12 cellular contexts compared by ENCODE assay signal in the genomic region with DNA sequence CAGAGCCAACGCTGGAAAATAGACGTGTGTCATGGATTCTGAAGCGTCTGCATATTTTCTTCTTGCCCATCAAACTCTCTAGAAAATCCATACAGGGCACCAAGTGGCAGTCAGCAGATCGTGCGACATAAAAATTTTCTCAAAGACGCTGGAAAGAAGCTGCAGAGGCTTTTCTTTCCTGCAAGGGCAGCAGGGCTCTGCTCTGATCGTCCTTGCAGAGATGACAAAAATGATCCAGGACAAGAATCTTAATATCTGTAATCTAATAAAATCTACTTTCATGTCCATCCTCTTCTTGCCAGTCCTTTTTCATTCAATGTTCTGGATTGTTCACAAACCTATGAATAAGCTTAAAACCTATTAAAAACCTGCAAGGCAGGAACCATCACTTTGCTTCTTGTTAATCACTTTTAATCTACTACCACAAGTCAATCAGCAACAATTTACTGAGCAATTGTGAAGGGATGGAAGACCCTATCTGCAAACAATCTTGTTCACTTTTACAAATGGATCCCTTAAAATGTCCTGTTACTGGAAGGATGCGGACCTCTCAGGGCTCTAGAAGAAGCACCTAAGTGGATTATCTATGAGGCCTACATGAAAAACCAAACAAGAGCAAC.
DNase-seq lines count a peak whose midpoint lies in the region; ATAC-seq and TF ChIP-seq lines count a peak whose summit lies in the region.
"Had no signal": no experiment of that assay in that cellular context is flagged by ENCODE, and none has a peak within 500 bp of the region (broad histone marks: within the 10 kb centered on the region; RNA-seq: fewer than 3 reads in every experiment).

No MANE protein-coding gene starts in this region.

- no peak overlapping the region for H3K27ac Mint-ChIP-seq in activated CD8-positive, alpha-beta T cell treated with anti-CD3 and anti-CD28 coated beads, Interleukin-2, amount 10 ng/mL, durations not matched to agents 7 days and 5 days

- no peaks in the 10 kb centered on the region for H3K27me3 ChIP-seq in lower lobe of right lung (ENCODE audit: low read depth)
- H3K27me3 ChIP-seq: SJCRH30 had no signal

- H3K4me1 ChIP-seq in lower lobe of right lung, result peaks cover 6% of the 10 kb centered on the region

- DNase-seq in SK-N-DZ (ENCODE audit: low spot score) (peak; percentile 94), globus pallidus (ENCODE audit: low spot score) (peak; percentile 8), sciatic nerve (ENCODE audit: low spot score) (no peak), NCI-H2029 (lab: John Stamatoyannopoulos, UW) (no peak), lower lobe of right lung (no peak), islet precursor cell (no peak)
- DNase-seq in activated CD8-positive, alpha-beta T cell treated with anti-CD3 and anti-CD28 coated beads, Interleukin-2, amount 10 ng/mL, durations not matched to agents 7 days and 5 days, result no peak

- H3K9me3 Mint-ChIP-seq in activated CD8-positive, alpha-beta T cell treated with anti-CD3 and anti-CD28 coated beads, Interleukin-2, amount 10 ng/mL, durations not matched to agents 7 days and 5 days (ENCODE audit: insufficient read depth), result no peaks in the 10 kb centered on the region
- H3K9me3 Mint-ChIP-seq: central memory CD8-positive, alpha-beta T cell; neural crest cell had no signal

- peaks cover 5% of the 10 kb centered on the region for H3K4me1 Mint-ChIP-seq in activated CD8-positive, alpha-beta T cell treated with anti-CD3 and anti-CD28 coated beads, Interleukin-2, amount 10 ng/mL, durations not matched to agents 7 days and 5 days (ENCODE audit: low read depth)
- H3K4me1 Mint-ChIP-seq: central memory CD8-positive, alpha-beta T cell had no signal

- peaks cover 7% of the 10 kb centered on the region for H3K27me3 Mint-ChIP-seq in activated CD8-positive, alpha-beta T cell treated with anti-CD3 and anti-CD28 coated beads, Interleukin-2, amount 10 ng/mL, durations not matched to agents 7 days and 5 days (ENCODE audit: low read depth)

- intact Hi-C loops in sciatic nerve (cut with DNase I) (no loop called here), lower lobe of right lung (cut with DNase I) (loop anchor here (10.0 kb wide), 1 partner anchor 465 kb away; no protein-coding TSS in a partner anchor)

- no peaks in the 10 kb centered on the region for H3K36me3 ChIP-seq in lower lobe of right lung
- H3K36me3 ChIP-seq: SJCRH30 had no signal

- no peaks in the 10 kb centered on the region for H3K36me3 Mint-ChIP-seq in activated CD8-positive, alpha-beta T cell treated with anti-CD3 and anti-CD28 coated beads, Interleukin-2, amount 10 ng/mL, durations not matched to agents 7 days and 5 days (ENCODE audit: low read depth)

- H3K4me3 ChIP-seq in lower lobe of right lung, result no peak overlapping the region
- H3K4me3 ChIP-seq: SJCRH30 had no signal

- CTCF ChIA-PET in activated CD8-positive, alpha-beta T cell treated with anti-CD3 and anti-CD28 coated beads, Interleukin-2, amount 10 ng/mL, durations not matched to agents 7 days and 5 days (lab: Charles Lee), result interaction anchor here (1.0 to 2.5 kb wide), 5 partner anchors 12 to 171 kb away, joined by 3 to 13 read pairs (median 3); no protein-coding TSS in a partner anchor

- H3K27ac ChIP-seq in C4-2B, result peak overlapping the region; percentile 37; the same call in 1 of the 2 replicates
- no peak overlapping the region for H3K27ac ChIP-seq in lower lobe of right lung
- H3K27ac ChIP-seq: HL-60, SJCRH30 had no signal

- H3K9me3 ChIP-seq in lower lobe of right lung, result no peaks in the 10 kb centered on the region
- H3K9me3 ChIP-seq: SJCRH30 had no signal

- no peak for TF ChIP-seq CTCF in C4-2B (conservative IDR thresholded peaks at IDR 0.05)
- no peak for TF ChIP-seq CTCF in lower lobe of right lung (IDR thresholded peaks at IDR 0.05)

- H3K4me3 Mint-ChIP-seq in activated CD8-positive, alpha-beta T cell treated with anti-CD3 and anti-CD28 coated beads, Interleukin-2, amount 10 ng/mL, durations not matched to agents 7 days and 5 days, result no peak overlapping the region
- H3K4me3 Mint-ChIP-seq: central memory CD8-positive, alpha-beta T cell; neural crest cell had no signal

- POLR2A ChIA-PET in activated CD8-positive, alpha-beta T cell treated with anti-CD3 and anti-CD28 coated beads, Interleukin-2, amount 10 ng/mL, durations not matched to agents 7 days and 5 days (lab: Charles Lee), result no interaction called here

- ATAC-seq in sciatic nerve, result peak; percentile 13
- ATAC-seq in lower lobe of right lung, result no peak
- no peak for ATAC-seq in activated CD8-positive, alpha-beta T cell treated with anti-CD3 and anti-CD28 coated beads, Interleukin-2, amount 10 ng/mL, durations not matched to agents 7 days and 5 days

Comparison
In these comparisons a context has a peak if more than half of its experiments do, and no peak if none do; other contexts are left out.
1. DNase-seq: peak in SK-N-DZ (single experiment) and globus pallidus (single experiment); none in sciatic nerve (single experiment), NCI-H2029 (single experiment), lower lobe of right lung (single experiment), islet precursor cell (single experiment) and activated CD8-positive, alpha-beta T cell treated with anti-CD3 and anti-CD28 coated beads, Interleukin-2, amount 10 ng/mL, durations not matched to agents 7 days and 5 days (single experiment).